Comparison of ENCODE assay signal across 8 cellular contexts in genomic region chr6:159693128-159693893, GRCh38. TPM values are rescaled to one million over a fixed set of nuclear protein-coding genes. Genes with fewer than 3 reads are reported as not detected.
A peak's percentile ranks its signal among the peaks of the same experiment; 100 is the strongest.
DNase-seq lines count a peak whose midpoint lies in the region; ATAC-seq and TF ChIP-seq lines count a peak whose summit lies in the region.

TSS of gene SOD2 (minus strand) at chr6:159693241. CDS start at chr6:159693167, 74 bp downstream.

- H3K4me3 Mint-ChIP-seq in dendritic cell treated with granulocyte-macrophage colony-stimulating factor and Interleukin-4, amounts not matched to agents 40 ng/mL and 50 ng/mL, for 4 days: peak within 1 kb of the TSS; percentile 87

- peak; percentile 79 for DNase-seq in GM19240 (ENCODE audit: insufficient read length, low spot score)
- peak; percentile 69 to 96 for DNase-seq in NCI-H526 (lab: John Stamatoyannopoulos, UW)
- peak; percentile 77 for DNase-seq in activated CD4-positive, alpha-beta T cell treated with anti-CD3 and anti-CD28 coated beads, Interleukin-2, amount 50 U/mL, for 1 hour
- peak; percentile 89 to 97 for DNase-seq in left lung
- peak; percentile 76 to 78 for DNase-seq in stimulated activated CD4-positive, alpha-beta T cell treated with anti-CD3 and anti-CD28 coated beads, Interleukin-2, amount 100 ng/mL, for 48 hours

- H3K9ac ChIP-seq in BLaER1 treated with 17β-estradiol and CSF1 and Interleukin-3, amounts not matched to agents 10 nM and 100 nM: peak within 1 kb of the TSS; percentile 90 to 98 (median 96)

- H3K9me3 ChIP-seq in BLaER1 treated with 17β-estradiol and CSF1 and Interleukin-3, amounts not matched to agents 10 nM and 100 nM (replicated peaks in 1 of 11): no peaks in the 10 kb centered on the region
- H3K9me3 ChIP-seq in left lung: no peaks in the 10 kb centered on the region

- H3K4me3 ChIP-seq in BLaER1 treated with 17β-estradiol and CSF1 and Interleukin-3, amounts not matched to agents 10 nM and 100 nM: peak within 1 kb of the TSS; percentile 87 to 98 (median 94)
- H3K4me3 ChIP-seq in left lung: peak within 1 kb of the TSS; percentile 94 to 97

- peaks cover 20 to 43% (median 28%) of the 10 kb centered on the region in 11 experiments for H3K36me3 ChIP-seq in BLaER1 treated with 17β-estradiol and CSF1 and Interleukin-3, amounts not matched to agents 10 nM and 100 nM
- H3K36me3 ChIP-seq in left lung: peaks cover 0 to 29% of the 10 kb centered on the region in 2 donors

- no peak for TF ChIP-seq CTCF in left lung (IDR thresholded peaks at IDR 0.05)

- H3K27me3 ChIP-seq in BLaER1 treated with 17β-estradiol and CSF1 and Interleukin-3, amounts not matched to agents 10 nM and 100 nM: no peaks in the 10 kb centered on the region
- H3K27me3 ChIP-seq in left lung: no peaks in the 10 kb centered on the region

- H3K36me3 Mint-ChIP-seq in dendritic cell treated with granulocyte-macrophage colony-stimulating factor and Interleukin-4, amounts not matched to agents 40 ng/mL and 50 ng/mL, for 4 days (ENCODE audit: low read depth): peaks cover 39% of the 10 kb centered on the region

- peaks cover 14 to 43% (median 33%) of the 10 kb centered on the region in 11 experiments; a peak in 21 of 22 replicates for H4K20me1 ChIP-seq in BLaER1 treated with 17β-estradiol and CSF1 and Interleukin-3, amounts not matched to agents 10 nM and 100 nM

- H3K27me3 Mint-ChIP-seq in dendritic cell treated with granulocyte-macrophage colony-stimulating factor and Interleukin-4, amounts not matched to agents 40 ng/mL and 50 ng/mL, for 4 days: no peaks in the 10 kb centered on the region

- intact Hi-C loops in dendritic cell treated with granulocyte-macrophage colony-stimulating factor and Interleukin-4, amounts not matched to agents 40 ng/mL and 50 ng/mL, for 4 days (cut with micrococcal nuclease): loop anchor here (1.0 to 5.0 kb wide), 4 partner anchors 34 to 274 kb away; partner anchors contain the start of genes IGF2R and WTAP
- intact Hi-C loops in left lung (cut with DNase I): no loop called here

- peaks cover 9% of the 10 kb centered on the region for H3K9me3 Mint-ChIP-seq in dendritic cell treated with granulocyte-macrophage colony-stimulating factor and Interleukin-4, amounts not matched to agents 40 ng/mL and 50 ng/mL, for 4 days

- H3K4me1 Mint-ChIP-seq in dendritic cell treated with granulocyte-macrophage colony-stimulating factor and Interleukin-4, amounts not matched to agents 40 ng/mL and 50 ng/mL, for 4 days (ENCODE audit: low read depth): peaks cover 36% of the 10 kb centered on the region

- peak within 1 kb of the TSS; percentile 93 for H3K27ac Mint-ChIP-seq in dendritic cell treated with granulocyte-macrophage colony-stimulating factor and Interleukin-4, amounts not matched to agents 40 ng/mL and 50 ng/mL, for 4 days

- H3K27ac ChIP-seq in BLaER1 treated with 17β-estradiol and CSF1 and Interleukin-3, amounts not matched to agents 10 nM and 100 nM: peak within 1 kb of the TSS; percentile 88 to 98 (median 93)
- H3K27ac ChIP-seq in left lung: peak within 1 kb of the TSS; percentile 98

- ATAC-seq in HG03442 (IDR thresholded peaks at IDR 0.05; ENCODE audit: unreplicated experiment): peak; percentile 75
- peak; percentile 85 for ATAC-seq in left lung

- peaks cover 54 to 73% (median 61%) of the 10 kb centered on the region in 10 experiments for H3K4me1 ChIP-seq in BLaER1 treated with 17β-estradiol and CSF1 and Interleukin-3, amounts not matched to agents 10 nM and 100 nM
- H3K4me1 ChIP-seq in left lung: peaks cover 8 to 58% of the 10 kb centered on the region in 2 donors

- peak within 1 kb of the TSS; percentile 85 to 98 (median 93) for H3K4me2 ChIP-seq in BLaER1 treated with 17β-estradiol and CSF1 and Interleukin-3, amounts not matched to agents 10 nM and 100 nM

RNA-seq across cellular contexts. Expression of gene SOD2, which starts in this region (rescaled TPM):
- total RNA-seq in left lung: 100 to 1,000 TPM; 179 to 879 TPM

Comparison
In these comparisons a context has a peak if more than half of its experiments do, and no peak if none do; other contexts are left out.
1. Peak in every context shown above with its lines: DNase-seq, ATAC-seq, H3K4me3 ChIP-seq and H3K27ac ChIP-seq.